Comparison of ENCODE assay signal across 1 cellular context in genomic region chr3:128081226-128081625, GRCh38.
TF ChIP-seq lines count a peak whose summit lies in the region.

No MANE protein-coding gene starts in this region.

TF ChIP-seq in GM23338, 12 proteins besides CTCF, POLR2A, EP300 and RAD21 (continued from another document):
- TF ChIP-seq ZNF462 (CRISPR knock-in tag; IDR thresholded peaks at IDR 0.05) (no peak), EZH2phosphoT487 (IDR thresholded peaks at IDR 0.05; ENCODE audit: unreplicated experiment) (no peak), REST (IDR thresholded peaks at IDR 0.05; ENCODE audit: unreplicated experiment) (no peak), NANOG (IDR thresholded peaks at IDR 0.05; ENCODE audit: borderline replicate concordance) (no peak)
